In the genomic region with DNA sequence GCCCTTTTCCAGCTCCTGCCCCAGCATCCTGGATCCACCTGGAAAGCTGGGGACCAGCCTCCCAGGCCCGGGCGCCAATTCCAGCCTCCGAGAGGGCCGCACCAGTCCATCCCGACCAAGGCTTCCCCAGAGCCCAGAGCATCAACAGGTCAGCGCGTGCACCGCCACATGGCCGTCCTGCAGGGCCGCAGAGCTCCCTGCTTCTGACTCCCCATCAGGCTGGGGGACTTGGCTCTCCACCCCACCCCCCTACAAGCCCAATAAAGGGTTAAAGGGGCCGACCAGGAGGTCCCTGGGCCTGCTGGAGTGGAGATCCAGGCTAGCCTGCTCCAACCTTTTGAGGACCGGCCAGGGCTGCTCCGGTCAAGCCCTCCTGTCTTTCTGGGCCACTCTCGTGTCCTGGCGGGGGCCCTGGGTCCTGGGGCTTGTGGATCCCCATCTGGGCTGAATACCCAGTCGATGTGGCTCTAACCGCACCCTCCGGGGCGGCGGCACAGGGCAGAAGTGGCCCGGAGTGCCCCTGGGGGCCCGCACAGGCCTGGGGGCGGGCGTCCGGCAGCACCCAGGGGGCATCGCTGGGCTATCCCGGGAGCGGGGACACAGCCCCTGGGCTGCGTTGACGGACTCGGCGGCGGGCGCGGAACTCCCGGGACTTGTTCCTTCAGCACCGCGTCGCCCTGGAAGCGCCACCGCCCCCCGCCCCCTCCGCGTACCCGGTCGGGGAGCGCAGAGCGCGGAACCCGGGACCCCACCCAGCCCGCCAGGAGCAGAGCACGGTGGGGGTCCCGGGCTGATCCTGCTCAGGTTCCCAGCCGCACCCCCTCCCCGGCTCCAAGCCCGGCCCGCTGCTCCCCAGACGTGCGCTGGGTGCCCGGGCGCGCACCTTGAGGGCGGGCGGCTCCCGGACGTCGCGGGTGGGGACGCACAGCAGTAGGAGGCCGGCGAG, we compare ENCODE assay signal across 12 cellular contexts. TPM values are rescaled to one million over a fixed set of nuclear protein-coding genes. Genes with fewer than 3 reads are reported as not detected.
A peak's percentile ranks its signal among the peaks of the same experiment; 100 is the strongest.
DNase-seq lines count a peak whose midpoint lies in the region; ATAC-seq, FAIRE-seq and TF ChIP-seq lines count a peak whose summit lies in the region.
"Had no signal": no experiment of that assay in that cellular context is flagged by ENCODE, and none has a peak within 500 bp of the region (broad histone marks: within the 10 kb centered on the region; RNA-seq: fewer than 3 reads in every experiment).

No MANE protein-coding gene starts in this region.

- H3K4me2 ChIP-seq in DOHH2 (ENCODE audit: low read length) = peak overlapping the region; percentile 29

- DNase-seq in RKO (ENCODE audit: low spot score) = peak; percentile 50
- no peak for DNase-seq in right atrium auricular region (ENCODE audit: low spot score)
- peak in 3 of 6 donors; percentile 36 to 86 (median 68) for DNase-seq in pancreas
- DNase-seq in AG08395 (ENCODE audit: low spot score) = no peak
- DNase-seq in DMS79 treated with DMSO at 0.1 percent for 48 hours (lab: John Stamatoyannopoulos, UW) = no peak
- no peak for DNase-seq in NCI-H2081 treated with DMSO at 0.1 percent for 48 hours (lab: John Stamatoyannopoulos, UW)
- DNase-seq in GM19238 (ENCODE audit: insufficient read length, low spot score) = no peak
- DNase-seq: erythroblast, NCI-H526 treated with DMSO at 0.1 percent for 48 hours had no signal

- TF ChIP-seq CTCF in DOHH2 (IDR thresholded peaks at IDR 0.05; ENCODE audit: low read depth, low read length, poor library complexity, severe bottlenecking) (no peak), right atrium auricular region (IDR thresholded peaks at IDR 0.05) (no peak), pancreas (IDR thresholded peaks at IDR 0.05) (no peak)

- H3K27ac ChIP-seq in DOHH2 (ENCODE audit: low read depth, low read length) (no peak overlapping the region), right atrium auricular region (no peak overlapping the region), pancreas (no peak overlapping the region)

- H3F3A ChIP-seq in DOHH2 (ENCODE audit: control insufficient read depth, insufficient read depth) = no peaks in the 10 kb centered on the region

- H3K79me2 ChIP-seq in DOHH2 (ENCODE audit: control insufficient read depth, low read length) = no peaks in the 10 kb centered on the region

- H4K20me1 ChIP-seq in DOHH2 (ENCODE audit: control insufficient read depth, insufficient read depth, low read depth, low read length) = no peaks in the 10 kb centered on the region; the same call in 1 of the 2 replicates

- H3K27me3 ChIP-seq in DOHH2 (ENCODE audit: control insufficient read depth, low read length) (peaks cover 38% of the 10 kb centered on the region), right atrium auricular region (peaks cover 0 to 17% of the 10 kb centered on the region in 2 donors), pancreas (peaks cover 0 to 7% (median 0%) of the 10 kb centered on the region in 4 donors)

- peak overlapping the region; percentile 5; the same call in 1 of the 2 replicates for H3K4me3 ChIP-seq in DOHH2 (ENCODE audit: low read length)
- peak overlapping the region; percentile 5 to 47 for H3K4me3 ChIP-seq in right atrium auricular region
- H3K4me3 ChIP-seq in pancreas = peak overlapping the region; percentile 24 to 52 (median 39)

- ATAC-seq in pancreas = peak; percentile 1 to 39 (median 14)

- no peaks in the 10 kb centered on the region for H3K9me2 ChIP-seq in DOHH2 (replicated peaks; ENCODE audit: control insufficient read depth, low read length)

- no peaks in the 10 kb centered on the region for H3K9me3 ChIP-seq in DOHH2 (ENCODE audit: control insufficient read depth, insufficient read depth, low read length)
- H3K9me3 ChIP-seq in right atrium auricular region = no peaks in the 10 kb centered on the region
- no peaks in the 10 kb centered on the region for H3K9me3 ChIP-seq in pancreas

- no peaks in the 10 kb centered on the region for H3K36me3 ChIP-seq in DOHH2 (ENCODE audit: control insufficient read depth, low read length)
- H3K36me3 ChIP-seq in right atrium auricular region = no peaks in the 10 kb centered on the region
- H3K36me3 ChIP-seq in pancreas = no peaks in the 10 kb centered on the region

- H3K4me1 ChIP-seq in DOHH2 (ENCODE audit: control insufficient read depth, low read length) = peaks cover 3% of the 10 kb centered on the region; the same call in 1 of the 2 replicates
- peaks cover 0 to 54% of the 10 kb centered on the region in 2 donors for H3K4me1 ChIP-seq in right atrium auricular region
- H3K4me1 ChIP-seq in pancreas = peaks cover 19 to 28% (median 20%) of the 10 kb centered on the region in 3 donors

- no peak for FAIRE-seq in pancreas (lab: Jason Lieb, UNC)
- FAIRE-seq: G401.6 had no signal

- 16 to 31% methylated on average over 37 to 71 of the region's 71 CpGs for WGBS in pancreas, 2 donors

- intact Hi-C loops in pancreas (cut with DNase I) = no loop called here

RNA-seq across cellular contexts. Expression of a gene that starts 0.6 kb away (rescaled TPM):
- under 1 TPM; 0.41 to 0.67 TPM for total RNA-seq in right atrium auricular region
- total RNA-seq in pancreas = 1 to 10 TPM in 5 of 6 donors, under 1 TPM in 1; 0.91 to 4.5 (median 2.0) TPM
- polyA plus RNA-seq in pancreas = 1 to 10 TPM; 4.5 to 6.5 TPM

RNA-seq across cellular contexts. Expression of a gene that starts 7.3 kb away (rescaled TPM):
- 10 to 100 TPM; 49.7 to 57.8 TPM for total RNA-seq in right atrium auricular region
- total RNA-seq in pancreas = 10 to 100 TPM; 31.5 to 70.9 (median 36.8) TPM
- 100 to 1,000 TPM; 183 to 328 TPM for polyA plus RNA-seq in pancreas

RNA-seq across cellular contexts. Expression of a gene that starts 17.1 kb away (rescaled TPM):
- total RNA-seq in right atrium auricular region = under 1 TPM; 0.12 to 0.63 TPM
- under 1 TPM; 0.04 to 0.97 (median 0.45) TPM for total RNA-seq in pancreas
- under 1 TPM; 0.30 to 0.38 TPM for polyA plus RNA-seq in pancreas

RNA-seq across cellular contexts. Expression of a gene that starts 21.4 kb away (rescaled TPM):
- total RNA-seq in right atrium auricular region (under 1 TPM in 1 of 2 donors, not detected in 1; 0.28 TPM), pancreas (under 1 TPM in 2 of 6 donors, not detected in 4; 0.18 to 0.19 TPM)
- polyA plus RNA-seq in pancreas = under 1 TPM in 1 of 2 donors, not detected in 1; 0.12 TPM
- total RNA-seq: myocyte had no signal

RNA-seq across cellular contexts. Expression of a gene that starts 24.0 kb away (rescaled TPM):
- total RNA-seq in right atrium auricular region (1 to 10 TPM; 4.3 to 6.3 TPM), pancreas (10 to 100 TPM in 1 of 6 donors, 1 to 10 TPM in 5; 5.2 to 13.6 (median 5.9) TPM)
- 10 to 100 TPM; 10.5 to 14.4 TPM for polyA plus RNA-seq in pancreas
